2 cellular contexts compared by ENCODE assay signal in the genomic region with DNA sequence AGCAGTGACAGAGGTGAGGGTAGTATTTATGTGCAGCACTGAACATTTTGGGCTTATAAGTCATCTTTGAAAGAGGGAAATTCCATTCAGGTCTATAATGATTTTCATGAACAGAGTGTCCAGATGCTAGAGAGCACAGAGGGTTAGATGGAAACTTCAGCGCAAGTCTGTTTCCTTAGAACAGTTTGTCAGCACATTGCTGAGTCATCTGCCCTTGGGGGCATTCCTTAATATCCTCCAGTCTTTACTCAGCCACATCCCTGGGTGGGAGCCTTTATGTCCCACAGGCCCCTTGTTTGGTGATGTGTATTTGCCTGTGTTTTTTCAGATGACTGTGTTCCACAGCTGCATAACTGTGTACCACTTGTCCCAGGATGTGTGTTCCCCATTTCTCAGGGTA.
TF ChIP-seq lines count a peak whose summit lies in the region.

No MANE protein-coding gene starts in this region.

TF ChIP-seq in A549, 52 proteins besides CTCF, POLR2A, EP300 and RAD21 (continued from another document):
- TF ChIP-seq E2F6 (IDR thresholded peaks at IDR 0.05; ENCODE audit: borderline replicate concordance, low read depth): no peak
- TF ChIP-seq HES2 (IDR thresholded peaks at IDR 0.05): no peak
- TF ChIP-seq ZC3H11A (IDR thresholded peaks at IDR 0.05): no peak
- TF ChIP-seq RCOR1 (IDR thresholded peaks at IDR 0.05; ENCODE audit: low read depth, low read length): no peak
- peak; percentile 36; the same call in 1 of the 2 replicates for TF ChIP-seq NFE2L2 (conservative IDR thresholded peaks at IDR 0.05; ENCODE audit: low read length)
- no peak for TF ChIP-seq FOSL2 (IDR thresholded peaks at IDR 0.05)
- peak; percentile 50 for TF ChIP-seq FOSL2 (CRISPR knock-in tag; IDR thresholded peaks at IDR 0.05)
- TF ChIP-seq RARB (CRISPR knock-in tag; IDR thresholded peaks at IDR 0.05): no peak
- no peak for TF ChIP-seq ZSCAN20 (CRISPR knock-in tag; IDR thresholded peaks at IDR 0.05)
- TF ChIP-seq SMC3 (IDR thresholded peaks at IDR 0.05): no peak
- no peak for TF ChIP-seq BCL3 (IDR thresholded peaks at IDR 0.05)

TF ChIP-seq in HCT116, 20 proteins besides CTCF, POLR2A, EP300 and RAD21 (continued from another document):
- no peak for TF ChIP-seq ZBTB33 (IDR thresholded peaks at IDR 0.05; ENCODE audit: extremely low read depth, insufficient replicate concordance, low read length)
- TF ChIP-seq ZFX (IDR thresholded peaks at IDR 0.05): no peak
- TF ChIP-seq CBX3 (IDR thresholded peaks at IDR 0.05; ENCODE audit: low read depth): no peak
- TF ChIP-seq ELF1 (IDR thresholded peaks at IDR 0.05; ENCODE audit: borderline replicate concordance, low read depth): no peak
- TF ChIP-seq, protein P1, sequence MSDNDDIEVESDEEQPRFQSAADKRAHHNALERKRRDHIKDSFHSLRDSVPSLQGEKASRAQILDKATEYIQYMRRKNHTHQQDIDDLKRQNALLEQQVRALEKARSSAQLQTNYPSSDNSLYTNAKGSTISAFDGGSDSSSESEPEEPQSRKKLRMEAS (IDR thresholded peaks at IDR 0.05): no peak
